27 cellular contexts compared by ENCODE assay signal in genomic region chr2:71697106-71698010, GRCh38.
DNase-seq lines count a peak whose midpoint lies in the region; TF ChIP-seq lines count a peak whose summit lies in the region.
"Had no signal": no experiment of that assay in that cellular context is flagged by ENCODE, and none has a peak within 500 bp of the region (broad histone marks: within the 10 kb centered on the region; RNA-seq: fewer than 3 reads in every experiment).

No MANE protein-coding gene starts in this region.

- H3K4me3 Mint-ChIP-seq in CD14-positive monocyte, result no peak overlapping the region
- H3K4me3 Mint-ChIP-seq: activated CD8-positive, alpha-beta T cell treated with anti-CD3 and anti-CD28 coated beads for 36 hours; central memory CD8-positive, alpha-beta T cell; immature natural killer cell; naive thymus-derived CD8-positive, alpha-beta T cell; type B pancreatic cell had no signal

- TF ChIP-seq CTCF in CD14-positive monocyte (IDR thresholded peaks at IDR 0.05) (no peak), WERI-Rb-1 (IDR thresholded peaks at IDR 0.05; ENCODE audit: low read depth, low read length) (no peak), osteoblast (IDR thresholded peaks at IDR 0.05; ENCODE audit: extremely low read depth, low read depth, low read length) (no peak), vagina (IDR thresholded peaks at IDR 0.05) (no peak)

- H3K4me3 ChIP-seq in WERI-Rb-1 (ENCODE audit: low read depth, low read length), result no peak overlapping the region
- H3K4me3 ChIP-seq in osteoblast (ENCODE audit: insufficient read depth, low read length), result no peak overlapping the region
- H3K4me3 ChIP-seq in vagina, result no peak overlapping the region
- H3K4me3 ChIP-seq: BLaER1 treated with 17β-estradiol and CSF1 and Interleukin-3, amounts not matched to agents 10 nM and 100 nM; dorsolateral prefrontal cortex; gastrocnemius medialis; ovary; Peyer's patch; smooth muscle cell had no signal

- H3K27me3 ChIP-seq in WERI-Rb-1 (ENCODE audit: insufficient read depth, low read depth, severe bottlenecking) (no peaks in the 10 kb centered on the region), osteoblast (ENCODE audit: insufficient read depth, low read length) (peaks cover 14% of the 10 kb centered on the region), vagina (no peaks in the 10 kb centered on the region)
- H3K27me3 ChIP-seq: BLaER1 treated with 17β-estradiol and CSF1 and Interleukin-3, amounts not matched to agents 10 nM and 100 nM; dorsolateral prefrontal cortex; gastrocnemius medialis; ovary; Peyer's patch had no signal

- H3K27me3 Mint-ChIP-seq in CD14-positive monocyte (ENCODE audit: low read depth in 3 of 3), result peaks cover 0 to 11% (median 2%) of the 10 kb centered on the region in 3 donors

- H3K27ac Mint-ChIP-seq in CD14-positive monocyte, result no peak overlapping the region
- H3K27ac Mint-ChIP-seq: activated CD8-positive, alpha-beta T cell treated with anti-CD3 and anti-CD28 coated beads for 36 hours; immature natural killer cell; naive thymus-derived CD8-positive, alpha-beta T cell; type B pancreatic cell had no signal

- no peak overlapping the region for H3K4me2 ChIP-seq in osteoblast (ENCODE audit: insufficient read depth, low read length)
- H3K4me2 ChIP-seq: BLaER1 treated with 17β-estradiol and CSF1 and Interleukin-3, amounts not matched to agents 10 nM and 100 nM; smooth muscle cell had no signal

- peaks cover 6% of the 10 kb centered on the region for H3K9me3 ChIP-seq in WERI-Rb-1 (ENCODE audit: severe bottlenecking)
- no peaks in the 10 kb centered on the region for H3K9me3 ChIP-seq in osteoblast (ENCODE audit: low read depth, low read length)
- H3K9me3 ChIP-seq in vagina, result no peaks in the 10 kb centered on the region
- H3K9me3 ChIP-seq: BLaER1 treated with 17β-estradiol and CSF1 and Interleukin-3, amounts not matched to agents 10 nM and 100 nM; gastrocnemius medialis; ovary; Peyer's patch had no signal

- H4K20me1 ChIP-seq in osteoblast (ENCODE audit: insufficient read depth, low read length), result no peaks in the 10 kb centered on the region
- H4K20me1 ChIP-seq: BLaER1 treated with 17β-estradiol and CSF1 and Interleukin-3, amounts not matched to agents 10 nM and 100 nM had no signal

- H3K36me3 ChIP-seq in WERI-Rb-1, result no peaks in the 10 kb centered on the region
- H3K36me3 ChIP-seq in osteoblast (ENCODE audit: insufficient read depth, low read length), result no peaks in the 10 kb centered on the region
- H3K36me3 ChIP-seq in vagina, result no peaks in the 10 kb centered on the region
- H3K36me3 ChIP-seq: BLaER1 treated with 17β-estradiol and CSF1 and Interleukin-3, amounts not matched to agents 10 nM and 100 nM; gastrocnemius medialis; ovary; Peyer's patch had no signal

- H3K9me3 Mint-ChIP-seq in CD14-positive monocyte, result peaks cover 0 to 2% (median 0%) of the 10 kb centered on the region in 7 donors
- H3K9me3 Mint-ChIP-seq: activated CD8-positive, alpha-beta T cell treated with anti-CD3 and anti-CD28 coated beads for 36 hours; central memory CD8-positive, alpha-beta T cell; naive thymus-derived CD8-positive, alpha-beta T cell; type B pancreatic cell had no signal

- H2AFZ ChIP-seq in osteoblast (ENCODE audit: low read length), result no peak overlapping the region

- DNase-seq in CD14-positive monocyte (ENCODE audit: low spot score) (peak; percentile 18), DMS 273 treated with DMSO at 0.1 percent for 48 hours (lab: John Stamatoyannopoulos, UW) (peak; percentile 60), WERI-Rb-1 (peak; percentile 75), mesenteric fat pad (ENCODE audit: low spot score) (peak; percentile 76), osteoblast (ENCODE audit: insufficient read length, low spot score, missing footprints) (no peak), vagina (ENCODE audit: extremely low spot score in 2 of 2) (no peak), UCSD-AML1 (lab: John Stamatoyannopoulos, UW; ENCODE audit: unreplicated experiment) (no peak)
- DNase-seq: activated CD4-positive, alpha-beta T cell treated with anti-CD3 and anti-CD28 coated beads for 1 hour; activated CD8-positive, alpha-beta T cell treated with anti-CD3 and anti-CD28 coated beads for 36 hours; COR-L47; hypothalamus; immature natural killer cell; KG1; NCI-H1417 treated with DMSO at 0.1 percent for 48 hours; NCI-H526 treated with DMSO at 0.1 percent for 48 hours; retina; stimulated activated CD4-positive, alpha-beta T cell treated with anti-CD3 and anti-CD28 coated beads, Interleukin-2, amount 100 ng/mL, for 24 hours; T-helper 1 cell had no signal

- H3K4me1 ChIP-seq in osteoblast (ENCODE audit: insufficient read depth, low read length) (peaks cover 7% of the 10 kb centered on the region), vagina (no peaks in the 10 kb centered on the region)
- H3K4me1 ChIP-seq: Peyer's patch had no signal

- no peak for TF ChIP-seq POLR2A in vagina (IDR thresholded peaks at IDR 0.05)

- H3K36me3 Mint-ChIP-seq in CD14-positive monocyte, result no peaks in the 10 kb centered on the region
- H3K36me3 Mint-ChIP-seq: immature natural killer cell; naive thymus-derived CD8-positive, alpha-beta T cell; type B pancreatic cell had no signal

- H3K27ac ChIP-seq in WERI-Rb-1 (peak overlapping the region; percentile 47), osteoblast (ENCODE audit: low read depth, low read length) (no peak overlapping the region), vagina (no peak overlapping the region)
- H3K27ac ChIP-seq: BLaER1 treated with 17β-estradiol and CSF1 and Interleukin-3, amounts not matched to agents 10 nM and 100 nM; dorsolateral prefrontal cortex; ovary; Peyer's patch had no signal

- intact Hi-C loops in CD14-positive monocyte (cut with micrococcal nuclease), result no loop called here
- intact Hi-C loops in vagina (cut with DNase I), result no loop called here

- H3K4me1 Mint-ChIP-seq in CD14-positive monocyte, result no peaks in the 10 kb centered on the region
- H3K4me1 Mint-ChIP-seq: central memory CD8-positive, alpha-beta T cell; immature natural killer cell; naive thymus-derived CD8-positive, alpha-beta T cell had no signal

- H3K79me2 ChIP-seq in osteoblast (ENCODE audit: insufficient read depth, low read length), result no peaks in the 10 kb centered on the region

Comparison
In these comparisons a context has a peak if more than half of its experiments do, and no peak if none do; other contexts are left out.
1. DNase-seq: peak in CD14-positive monocyte (single experiment), DMS 273 treated with DMSO at 0.1 percent for 48 hours (single experiment), WERI-Rb-1 (single experiment) and mesenteric fat pad (single experiment); none in osteoblast (single experiment), vagina (0 of 2) and UCSD-AML1 (single experiment).